14 cellular contexts compared by ENCODE assay signal in the genomic region with DNA sequence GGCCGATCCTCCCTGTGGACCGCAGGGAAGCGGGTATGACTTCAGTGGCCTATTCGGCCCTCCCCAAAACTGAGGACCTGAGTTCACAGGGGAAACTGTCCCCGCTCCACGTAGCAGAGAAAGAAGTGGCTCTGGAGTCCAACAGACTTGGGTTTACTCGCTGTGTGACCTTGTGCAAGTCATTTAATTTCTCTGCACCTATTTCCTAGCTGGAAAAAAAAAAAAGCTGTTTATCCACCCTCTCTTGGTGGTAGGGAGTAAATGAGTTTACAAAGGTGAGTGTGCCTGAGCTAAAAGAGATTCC. TPM values are rescaled to one million over a fixed set of nuclear protein-coding genes. Genes with fewer than 3 reads are reported as not detected.
DNase-seq lines count a peak whose midpoint lies in the region; ATAC-seq and TF ChIP-seq lines count a peak whose summit lies in the region.
"Had no signal": no experiment of that assay in that cellular context is flagged by ENCODE, and none has a peak within 500 bp of the region (broad histone marks: within the 10 kb centered on the region; RNA-seq: fewer than 3 reads in every experiment).

No MANE protein-coding gene starts in this region.

- BruUV-seq in PC-3 (replicated peaks; lab: Mats Ljungman, UMichigan) = no TSS peak

- H3K9ac ChIP-seq in PC-3 (ENCODE audit: low read length) = no peak overlapping the region
- H3K9ac ChIP-seq: BLaER1 treated with 17β-estradiol and CSF1 and Interleukin-3, amounts not matched to agents 10 nM and 100 nM had no signal

- ATAC-seq in PC-3 (no peak), right cardiac atrium (no peak)

- H3K27me3 ChIP-seq in CD4-positive, alpha-beta memory T cell (ENCODE audit: insufficient read depth, low read length) = peaks cover 27% of the 10 kb centered on the region
- H3K27me3 ChIP-seq in PC-3 (ENCODE audit: low read length) (no peaks in the 10 kb centered on the region), right cardiac atrium (ENCODE audit: control insufficient read depth, insufficient read depth) (no peaks in the 10 kb centered on the region), ovary (no peaks in the 10 kb centered on the region)

- peaks cover 4 to 26% (median 20%) of the 10 kb centered on the region in 4 donors for H3K4me1 Mint-ChIP-seq in CD4-positive, alpha-beta memory T cell

- no peak overlapping the region for H3K27ac ChIP-seq in CD4-positive, alpha-beta memory T cell (ENCODE audit: low read depth, low read length)
- H3K27ac ChIP-seq in PC-3 (ENCODE audit: low read length) = no peak overlapping the region
- H3K27ac ChIP-seq in right cardiac atrium (ENCODE audit: low read length) = no peak overlapping the region
- H3K27ac ChIP-seq in ovary = no peak overlapping the region
- H3K27ac ChIP-seq: BLaER1 treated with 17β-estradiol and CSF1 and Interleukin-3, amounts not matched to agents 10 nM and 100 nM; SK-N-MC had no signal

- no peaks in the 10 kb centered on the region for H3K36me3 ChIP-seq in CD4-positive, alpha-beta memory T cell (ENCODE audit: insufficient read depth, low read length)
- H3K36me3 ChIP-seq in PC-3 (ENCODE audit: low read depth, low read length) (no peaks in the 10 kb centered on the region), ovary (no peaks in the 10 kb centered on the region)
- H3K36me3 ChIP-seq: BLaER1 treated with 17β-estradiol and CSF1 and Interleukin-3, amounts not matched to agents 10 nM and 100 nM; tibial nerve had no signal

- no peaks in the 10 kb centered on the region for H3K9me3 Mint-ChIP-seq in CD4-positive, alpha-beta memory T cell

- peak overlapping the region in 1 of 2 donors; percentile 33 for H3K4me3 ChIP-seq in CD4-positive, alpha-beta memory T cell (ENCODE audit: low read length in 2 of 2)
- peak overlapping the region; percentile 60; the same call in 1 of the 2 replicates for H3K4me3 ChIP-seq in PC-3 (ENCODE audit: low read length)
- peak overlapping the region; percentile 33 for H3K4me3 ChIP-seq in right cardiac atrium (ENCODE audit: low read length)
- H3K4me3 ChIP-seq in ovary = peak overlapping the region; percentile 53
- H3K4me3 ChIP-seq: BLaER1 treated with 17β-estradiol and CSF1 and Interleukin-3, amounts not matched to agents 10 nM and 100 nM; SK-N-MC had no signal

- peaks cover 26% of the 10 kb centered on the region for H3K4me1 ChIP-seq in CD4-positive, alpha-beta memory T cell (ENCODE audit: insufficient read depth, low read length)
- H3K4me1 ChIP-seq in PC-3 (ENCODE audit: insufficient read depth, low read length) (no peaks in the 10 kb centered on the region), right cardiac atrium (ENCODE audit: control insufficient read depth, insufficient read depth, low read length) (no peaks in the 10 kb centered on the region), ovary (ENCODE audit: insufficient read depth) (peaks cover 2% of the 10 kb centered on the region)
- H3K4me1 ChIP-seq: BLaER1 treated with 17β-estradiol and CSF1 and Interleukin-3, amounts not matched to agents 10 nM and 100 nM had no signal

- no peaks in the 10 kb centered on the region for H3K36me3 Mint-ChIP-seq in CD4-positive, alpha-beta memory T cell

- H3K4me2 ChIP-seq in PC-3 (ENCODE audit: low read length) = peak overlapping the region; percentile 84
- H3K4me2 ChIP-seq: BLaER1 treated with 17β-estradiol and CSF1 and Interleukin-3, amounts not matched to agents 10 nM and 100 nM had no signal

- TF ChIP-seq CTCF in PC-3 (conservative IDR thresholded peaks at IDR 0.05; ENCODE audit: low read depth, low read length) = no peak
- TF ChIP-seq CTCF in ovary (IDR thresholded peaks at IDR 0.05) = no peak

- no peak for TF ChIP-seq POLR2A in ovary (IDR thresholded peaks at IDR 0.05)

- POLR2A ChIA-PET in CD4-positive, alpha-beta memory T cell (lab: Charles Lee; ENCODE audit: partially characterized antibody) = interaction anchor here (1.0 to 4.6 kb wide), 13 partner anchors 8 to 189 kb away, joined by 3 to 44 read pairs (median 9); no protein-coding TSS in a partner anchor
- POLR2A ChIA-PET in PC-3 (lab: Charles Lee; ENCODE audit: unreplicated experiment) = no interaction called here

- H2AFZ ChIP-seq in PC-3 (ENCODE audit: low read length) = peak overlapping the region; percentile 77; the same call in 1 of the 2 replicates

- H3K27me3 Mint-ChIP-seq in CD4-positive, alpha-beta memory T cell = peaks cover 30 to 39% of the 10 kb centered on the region in 2 donors

- H3K79me2 ChIP-seq in PC-3 (ENCODE audit: low read length) = no peaks in the 10 kb centered on the region

- no peak for TF ChIP-seq EP300 in ovary (IDR thresholded peaks at IDR 0.05)

- H3K4me3 Mint-ChIP-seq in CD4-positive, alpha-beta memory T cell = peak overlapping the region in 7 of 8 donors; percentile 11 to 74 (median 47)

- no peak for DNase-seq in CD4-positive, alpha-beta memory T cell
- no peak for DNase-seq in PC-3
- DNase-seq in right cardiac atrium = no peak
- DNase-seq in ovary = no peak
- no peak for DNase-seq in GM19238 (ENCODE audit: insufficient read length, low spot score)
- DNase-seq in activated CD4-positive, CD25-positive, alpha-beta regulatory T cell (lab: John Stamatoyannopoulos, UW) = no peak
- DNase-seq in NCI-H226 = no peak
- no peak for DNase-seq in DMS53 (lab: John Stamatoyannopoulos, UW)
- DNase-seq: NCI-H774 had no signal

- no peaks in the 10 kb centered on the region for H4K20me1 ChIP-seq in PC-3 (ENCODE audit: low read length)
- H4K20me1 ChIP-seq: BLaER1 treated with 17β-estradiol and CSF1 and Interleukin-3, amounts not matched to agents 10 nM and 100 nM had no signal

- no peaks in the 10 kb centered on the region for H3K9me2 ChIP-seq in PC-3 (replicated peaks; ENCODE audit: low read length)

- no peak overlapping the region for H3K27ac Mint-ChIP-seq in CD4-positive, alpha-beta memory T cell

- intact Hi-C loops in CD4-positive, alpha-beta memory T cell (cut with micrococcal nuclease) = loop anchor here (5.0 kb wide), 1 partner anchor 113 kb away; no protein-coding TSS in a partner anchor
- intact Hi-C loops in PC-3 (cut with micrococcal nuclease) = no loop called here
- intact Hi-C loops in right cardiac atrium (cut with DNase I) = no loop called here
- intact Hi-C loops in ovary (cut with DNase I) = loop anchor here in 1 of 4 donors (10.0 kb wide), 1 partner anchor 60 kb away; no protein-coding TSS in a partner anchor

- CTCF ChIA-PET in CD4-positive, alpha-beta memory T cell (lab: Charles Lee; ENCODE audit: partially characterized antibody) = interaction anchor here (1.3 to 12.1 kb wide), 14 partner anchors 6 to 1010 kb away, joined by 3 to 86 read pairs (median 10); no protein-coding TSS in a partner anchor
- CTCF ChIA-PET in PC-3 (lab: Charles Lee) = interaction anchor here (0.6 to 0.8 kb wide), 2 partner anchors 184 to 473 kb away, joined by 3 read pairs; no protein-coding TSS in a partner anchor

- H3K9me3 ChIP-seq in CD4-positive, alpha-beta memory T cell (ENCODE audit: control insufficient read depth in 1 of 2, low read length in 2 of 2) = no peaks in the 10 kb centered on the region
- H3K9me3 ChIP-seq in PC-3 (ENCODE audit: low read length) (no peaks in the 10 kb centered on the region), right cardiac atrium (ENCODE audit: control insufficient read depth, low read length) (no peaks in the 10 kb centered on the region), ovary (no peaks in the 10 kb centered on the region)
- H3K9me3 ChIP-seq: tibial nerve had no signal

- no peaks in the 10 kb centered on the region for H3F3A ChIP-seq in PC-3 (ENCODE audit: low read length, unreplicated experiment)

- WGBS in right cardiac atrium = 22% methylated on average over 7 of the region's 7 CpGs
- 42 to 69% (median 54%) methylated on average over 7 of the region's 7 CpGs for whole genome bisulfite sequencing in ovary, 3 donors

RNA-seq across cellular contexts. Expression of gene SPON1, which starts 2.2 kb away (rescaled TPM):
- total RNA-seq in CD4-positive, alpha-beta memory T cell = 10 to 100 TPM; 58.1 to 60.4 TPM
- 1 to 10 TPM; 2.0 to 3.1 TPM for polyA plus RNA-seq in CD4-positive, alpha-beta memory T cell
- total RNA-seq in PC-3 (2014; rRNA removed) (not detected in 2 replicates), right cardiac atrium (10 to 100 TPM; 22.7 to 32.7 (median 28.3) TPM), ovary (100 to 1,000 TPM in 3 of 7 donors, 10 to 100 TPM in 4; 11.9 to 112 (median 56.4) TPM)
- polyA plus RNA-seq in right cardiac atrium (12.6 TPM), ovary (10 to 100 TPM; 18.5 to 69.8 TPM)
- total RNA-seq: HepG2, pulmonary artery endothelial cell had no signal
- polyA plus RNA-seq: HepG2 had no signal

Comparison
In these comparisons a context has a peak if more than half of its experiments do, and no peak if none do; other contexts are left out.
1. RNA of gene SPON1, which starts 2.2 kb away (total RNA-seq): 58.1 to 60.4 TPM in CD4-positive, alpha-beta memory T cell, 11.9 to 112 TPM in ovary and 22.7 to 32.7 TPM in right cardiac atrium; not detected in PC-3; every median in the first group is over 10 times any median in the second.